ENCODE assay signal across 23 cellular contexts in genomic region chr18:717003-717402, GRCh38. TPM values are rescaled to one million over a fixed set of nuclear protein-coding genes. Genes with fewer than 3 reads are reported as not detected.
DNase-seq lines count a peak whose midpoint lies in the region; ATAC-seq, FAIRE-seq and TF ChIP-seq lines count a peak whose summit lies in the region.
"Had no signal": no experiment of that assay in that cellular context is flagged by ENCODE, and none has a peak within 500 bp of the region (broad histone marks: within the 10 kb centered on the region; RNA-seq: fewer than 3 reads in every experiment).

No MANE protein-coding gene starts in this region.

- ATAC-seq in natural killer cell = no peak
- no peak for ATAC-seq in natural killer cell treated with Interleukin-12 subunit alpha and Interleukin-12 subunit beta and Interleukin-15 and Interleukin-18, amount 100 ng/mL, for 72 hours
- ATAC-seq in K562 = no peak
- no peak for ATAC-seq in stimulated activated effector memory CD8-positive, alpha-beta T cell treated with anti-CD3 and anti-CD28 coated beads, Interleukin-12 subunit alpha, Interleukin-12 subunit beta, amount 100 ng/mL, for 72 hours
- ATAC-seq in psoas muscle = no peak
- ATAC-seq: PC-3 had no signal

- H3K79me2 ChIP-seq in K562 (ENCODE audit: control insufficient read depth, insufficient read depth, low read length) = peaks cover 1% of the 10 kb centered on the region; the same call in 2 of the 3 replicates

- no peaks in the 10 kb centered on the region for H4K20me1 ChIP-seq in K562 (replicated peaks; ENCODE audit: control insufficient read depth, insufficient read depth, low read length)

- no peak overlapping the region for H2AFZ ChIP-seq in K562 (ENCODE audit: low read depth, low read length)
- H2AFZ ChIP-seq: GM23248 had no signal

- in situ Hi-C loops in K562 (cut with MboI) = no loop called here

- H3K4me1 Mint-ChIP-seq in activated CD4-positive, alpha-beta memory T cell treated with anti-CD3 and anti-CD28 coated beads, Interleukin-2, amount 10 ng/mL, durations not matched to agents 7 days and 5 days = peaks cover 30% of the 10 kb centered on the region
- peaks cover 28% of the 10 kb centered on the region for H3K4me1 Mint-ChIP-seq in activated CD4-positive, alpha-beta memory T cell treated with anti-CD3 and anti-CD28 coated beads for 36 hours (ENCODE audit: low read depth)
- peaks cover 5 to 7% of the 10 kb centered on the region in 2 donors for H3K4me1 Mint-ChIP-seq in natural killer cell
- peaks cover 17 to 24% of the 10 kb centered on the region in 2 donors for H3K4me1 Mint-ChIP-seq in natural killer cell treated with Interleukin-12 subunit alpha and Interleukin-12 subunit beta and Interleukin-15 and Interleukin-18, amount 100 ng/mL, for 72 hours (ENCODE audit: low read depth in 2 of 2)
- peaks cover 30% of the 10 kb centered on the region for H3K4me1 Mint-ChIP-seq in stimulated activated effector memory CD8-positive, alpha-beta T cell treated with anti-CD3 and anti-CD28 coated beads, Interleukin-12 subunit alpha, Interleukin-12 subunit beta, amount 100 ng/mL, for 72 hours

- no peak for FAIRE-seq in K562 (lab: Jason Lieb, UNC)

- TF ChIP-seq RAD21 in K562 (CRISPR knock-in tag; conservative IDR thresholded peaks at IDR 0.05 in 1 of 2, IDR thresholded peaks at IDR 0.05 in 1 of 2) = no peak

- no peaks in the 10 kb centered on the region for H3K9me3 Mint-ChIP-seq in activated CD4-positive, alpha-beta memory T cell treated with anti-CD3 and anti-CD28 coated beads, Interleukin-2, amount 10 ng/mL, durations not matched to agents 7 days and 5 days
- H3K9me3 Mint-ChIP-seq in activated CD4-positive, alpha-beta memory T cell treated with anti-CD3 and anti-CD28 coated beads for 36 hours = no peaks in the 10 kb centered on the region
- no peaks in the 10 kb centered on the region for H3K9me3 Mint-ChIP-seq in natural killer cell
- H3K9me3 Mint-ChIP-seq in natural killer cell treated with Interleukin-12 subunit alpha and Interleukin-12 subunit beta and Interleukin-15 and Interleukin-18, amount 100 ng/mL, for 72 hours = no peaks in the 10 kb centered on the region
- H3K9me3 Mint-ChIP-seq in stimulated activated effector memory CD8-positive, alpha-beta T cell treated with anti-CD3 and anti-CD28 coated beads, Interleukin-12 subunit alpha, Interleukin-12 subunit beta, amount 100 ng/mL, for 72 hours = no peaks in the 10 kb centered on the region

- H3K9me3 ChIP-seq in K562 (replicated peaks; ENCODE audit: control insufficient read depth, insufficient read depth, low read depth, low read length) (no peaks in the 10 kb centered on the region), psoas muscle (no peaks in the 10 kb centered on the region)

- no peak for TF ChIP-seq EP300 in K562 (IDR thresholded peaks at IDR 0.05; ENCODE audit: low read length)

- H3K27ac ChIP-seq in K562 (ENCODE audit: extremely low read depth, low read depth, low read length) (no peak overlapping the region), psoas muscle (no peak overlapping the region)
- H3K27ac ChIP-seq: 22Rv1, GM23248 had no signal

- H3K27me3 ChIP-seq in K562 (ENCODE audit: control insufficient read depth in 2 of 2, insufficient read depth in 2 of 2, low read length in 2 of 2) = no peaks in the 10 kb centered on the region
- H3K27me3 ChIP-seq in psoas muscle (ENCODE audit: insufficient read depth in 3 of 3, low read length in 2 of 3) = no peaks in the 10 kb centered on the region

- peaks cover 0 to 8% of the 10 kb centered on the region in 2 experiments; a peak in 2 of 5 replicates for H3K4me1 ChIP-seq in K562 (replicated peaks in 1 of 2; ENCODE audit: control insufficient read depth in 2 of 2, insufficient read depth in 2 of 2, low read length in 2 of 2)
- no peaks in the 10 kb centered on the region for H3K4me1 ChIP-seq in psoas muscle

- H3K36me3 ChIP-seq in K562 (ENCODE audit: control insufficient read depth, insufficient read depth, low read length) = peaks cover 11% of the 10 kb centered on the region; the same call in 1 of the 3 replicates
- H3K36me3 ChIP-seq in psoas muscle (ENCODE audit: insufficient read depth in 1 of 2, low read depth in 1 of 2) = no peaks in the 10 kb centered on the region

- CTCF ChIA-PET in activated CD4-positive, alpha-beta memory T cell treated with anti-CD3 and anti-CD28 coated beads, Interleukin-2, amount 10 ng/mL, durations not matched to agents 7 days and 5 days (lab: Charles Lee) = interaction anchor here (1.0 to 1.3 kb wide), 3 partner anchors 93 to 122 kb away, joined by 3 to 7 read pairs (median 3); no protein-coding TSS in a partner anchor
- CTCF ChIA-PET in activated CD4-positive, alpha-beta memory T cell treated with anti-CD3 and anti-CD28 coated beads for 36 hours (lab: Charles Lee) = interaction anchor here (0.6 to 4.4 kb wide), 4 partner anchors 94 to 122 kb away, joined by 3 to 25 read pairs (median 10); no protein-coding TSS in a partner anchor
- CTCF ChIA-PET in K562 (lab: Yijun Ruan, JAX; ENCODE audit: low intra/inter-chr PET ratio) = no interaction called here

- no peaks in the 10 kb centered on the region for H3K27me3 Mint-ChIP-seq in activated CD4-positive, alpha-beta memory T cell treated with anti-CD3 and anti-CD28 coated beads, Interleukin-2, amount 10 ng/mL, durations not matched to agents 7 days and 5 days
- H3K27me3 Mint-ChIP-seq in activated CD4-positive, alpha-beta memory T cell treated with anti-CD3 and anti-CD28 coated beads for 36 hours = no peaks in the 10 kb centered on the region
- no peaks in the 10 kb centered on the region for H3K27me3 Mint-ChIP-seq in natural killer cell (ENCODE audit: low read depth in 2 of 2)
- no peaks in the 10 kb centered on the region for H3K27me3 Mint-ChIP-seq in natural killer cell treated with Interleukin-12 subunit alpha and Interleukin-12 subunit beta and Interleukin-15 and Interleukin-18, amount 100 ng/mL, for 72 hours

- intact Hi-C loops in activated CD4-positive, alpha-beta memory T cell treated with anti-CD3 and anti-CD28 coated beads for 36 hours (cut with micrococcal nuclease) = loop anchor here (10.0 kb wide), 2 partner anchors 92 to 122 kb away; partner anchors contain the start of gene CLUL1
- intact Hi-C loops in natural killer cell (cut with micrococcal nuclease) = no loop called here
- intact Hi-C loops in K562 (cut with micrococcal nuclease) = no loop called here
- intact Hi-C loops in psoas muscle (cut with DNase I) = no loop called here

- no peak overlapping the region for H3K9ac ChIP-seq in K562 (ENCODE audit: insufficient read depth in 1 of 2, low read depth in 2 of 2, low read length in 2 of 2)
- H3K9ac ChIP-seq: GM23248 had no signal

- no TSS peak for BruUV-seq in K562 (replicated peaks; lab: Mats Ljungman, UMichigan)

- H3K36me3 Mint-ChIP-seq in activated CD4-positive, alpha-beta memory T cell treated with anti-CD3 and anti-CD28 coated beads, Interleukin-2, amount 10 ng/mL, durations not matched to agents 7 days and 5 days (ENCODE audit: low read depth) = peaks cover 1% of the 10 kb centered on the region
- peaks cover 1% of the 10 kb centered on the region for H3K36me3 Mint-ChIP-seq in activated CD4-positive, alpha-beta memory T cell treated with anti-CD3 and anti-CD28 coated beads for 36 hours
- no peaks in the 10 kb centered on the region for H3K36me3 Mint-ChIP-seq in natural killer cell
- no peaks in the 10 kb centered on the region for H3K36me3 Mint-ChIP-seq in natural killer cell treated with Interleukin-12 subunit alpha and Interleukin-12 subunit beta and Interleukin-15 and Interleukin-18, amount 100 ng/mL, for 72 hours
- peaks cover 50% of the 10 kb centered on the region for H3K36me3 Mint-ChIP-seq in stimulated activated effector memory CD8-positive, alpha-beta T cell treated with anti-CD3 and anti-CD28 coated beads, Interleukin-12 subunit alpha, Interleukin-12 subunit beta, amount 100 ng/mL, for 72 hours

- H3K9me1 ChIP-seq in K562 (ENCODE audit: control insufficient read depth, insufficient read depth, low read length) = no peaks in the 10 kb centered on the region

- no peak overlapping the region for H3K4me3 ChIP-seq in K562
- no peak overlapping the region for H3K4me3 ChIP-seq in psoas muscle
- H3K4me3 ChIP-seq: GM23248 had no signal

- H3K4me2 ChIP-seq in K562 (ENCODE audit: insufficient read depth, low read length) = no peak overlapping the region

- WGBS in K562 (ENCODE audit: insufficient coverage, low coverage, missing lambda C conversion rate) = 70% methylated on average over 4 of the region's 4 CpGs
- 80 to 84% (median 81%) methylated on average over 4 of the region's 4 CpGs for WGBS in psoas muscle, 3 donors

- POLR2A ChIA-PET in activated CD4-positive, alpha-beta memory T cell treated with anti-CD3 and anti-CD28 coated beads, Interleukin-2, amount 10 ng/mL, durations not matched to agents 7 days and 5 days (lab: Charles Lee) = interaction anchor here (2.1 kb wide), 1 partner anchor 97 kb away, joined by 8 read pairs; no protein-coding TSS in a partner anchor
- POLR2A ChIA-PET in activated CD4-positive, alpha-beta memory T cell treated with anti-CD3 and anti-CD28 coated beads for 36 hours (lab: Charles Lee) = no interaction called here
- POLR2A ChIA-PET in K562 (lab: Yijun Ruan, JAX) = interaction anchor here (0.8 to 1.1 kb wide), 3 partner anchors 10 to 14 kb away, joined by 3 to 4 read pairs (median 3); no protein-coding TSS in a partner anchor

- TF ChIP-seq CTCF in natural killer cell (IDR thresholded peaks at IDR 0.05) (no peak), K562 (IDR thresholded peaks at IDR 0.05 in 2 of 3, conservative IDR thresholded peaks at IDR 0.05 in 1 of 3; ENCODE audit: insufficient read depth in 2 of 3, low read depth in 1 of 3, low read length in 3 of 3) (no peak), psoas muscle (IDR thresholded peaks at IDR 0.05) (no peak)

- DNase-seq in activated CD4-positive, alpha-beta memory T cell treated with anti-CD3 and anti-CD28 coated beads, Interleukin-2, amount 10 ng/mL, durations not matched to agents 7 days and 5 days = no peak
- no peak for DNase-seq in activated CD4-positive, alpha-beta memory T cell treated with anti-CD3 and anti-CD28 coated beads for 36 hours
- no peak for DNase-seq in natural killer cell
- no peak for DNase-seq in natural killer cell treated with Interleukin-12 subunit alpha and Interleukin-12 subunit beta and Interleukin-15 and Interleukin-18, amount 100 ng/mL, for 72 hours (ENCODE audit: low spot score)
- no peak for DNase-seq in K562 (ENCODE audit: extremely low read depth in 1 of 4, low spot score in 3 of 4)
- no peak for DNase-seq in stimulated activated effector memory CD8-positive, alpha-beta T cell treated with anti-CD3 and anti-CD28 coated beads, Interleukin-12 subunit alpha, Interleukin-12 subunit beta, amount 100 ng/mL, for 72 hours (ENCODE audit: low spot score in 2 of 2)
- no peak for DNase-seq in psoas muscle
- no peak for DNase-seq in medulla oblongata (ENCODE audit: extremely low spot score)
- DNase-seq: ACHN, DMS153, DND-41, GM23248, H7, KBM-7, MV-4-11, NCI-H1105, NCI-H146, NCI-H1930, NCI-H2107, NCI-H524, NCI-H774, PC-3 had no signal

- H3K27ac Mint-ChIP-seq in activated CD4-positive, alpha-beta memory T cell treated with anti-CD3 and anti-CD28 coated beads, Interleukin-2, amount 10 ng/mL, durations not matched to agents 7 days and 5 days = peak overlapping the region; percentile 2
- H3K27ac Mint-ChIP-seq in activated CD4-positive, alpha-beta memory T cell treated with anti-CD3 and anti-CD28 coated beads for 36 hours = no peak overlapping the region
- H3K27ac Mint-ChIP-seq in natural killer cell = peak overlapping the region; percentile 16 to 32
- peak overlapping the region in 1 of 2 donors; percentile 94 for H3K27ac Mint-ChIP-seq in natural killer cell treated with Interleukin-12 subunit alpha and Interleukin-12 subunit beta and Interleukin-15 and Interleukin-18, amount 100 ng/mL, for 72 hours
- peak overlapping the region; percentile 87 for H3K27ac Mint-ChIP-seq in stimulated activated effector memory CD8-positive, alpha-beta T cell treated with anti-CD3 and anti-CD28 coated beads, Interleukin-12 subunit alpha, Interleukin-12 subunit beta, amount 100 ng/mL, for 72 hours

- H3K4me3 Mint-ChIP-seq in activated CD4-positive, alpha-beta memory T cell treated with anti-CD3 and anti-CD28 coated beads, Interleukin-2, amount 10 ng/mL, durations not matched to agents 7 days and 5 days = no peak overlapping the region
- H3K4me3 Mint-ChIP-seq in activated CD4-positive, alpha-beta memory T cell treated with anti-CD3 and anti-CD28 coated beads for 36 hours = no peak overlapping the region
- H3K4me3 Mint-ChIP-seq in natural killer cell = no peak overlapping the region
- H3K4me3 Mint-ChIP-seq in natural killer cell treated with Interleukin-12 subunit alpha and Interleukin-12 subunit beta and Interleukin-15 and Interleukin-18, amount 100 ng/mL, for 72 hours = no peak overlapping the region
- H3K4me3 Mint-ChIP-seq in stimulated activated effector memory CD8-positive, alpha-beta T cell treated with anti-CD3 and anti-CD28 coated beads, Interleukin-12 subunit alpha, Interleukin-12 subunit beta, amount 100 ng/mL, for 72 hours = no peak overlapping the region

- TF ChIP-seq POLR2A in K562 (conservative IDR thresholded peaks at IDR 0.05) = no peak; the same call in 1 of the 2 replicates

RNA-seq across cellular contexts. Expression of gene ENOSF1, which starts 4.6 kb away (rescaled TPM):
- total RNA-seq in activated CD4-positive, alpha-beta memory T cell treated with anti-CD3 and anti-CD28 coated beads, Interleukin-2, amount 10 ng/mL, durations not matched to agents 7 days and 5 days = 10 to 100 TPM; 65.3 to 67.1 TPM
- total RNA-seq in activated CD4-positive, alpha-beta memory T cell treated with anti-CD3 and anti-CD28 coated beads for 36 hours = 10 to 100 TPM; 59.1 to 61.2 TPM
- total RNA-seq in natural killer cell (10 to 100 TPM; 36.3 to 51.5 (median 39.8) TPM), K562 (2014; rRNA removed) (36.0 and 42.2 TPM in 2 replicates), K562 (2014; rRNA removed; fragmentation: Illumina TruSeq; extraction: Trizol) (48.0 and 49.8 TPM in 2 replicates), K562 (2015; rRNA removed; fragmentation: Illumina TruSeq; extraction: Trizol) (40.5 and 44.5 TPM in 2 replicates), K562 (2021) (60.0 and 66.4 TPM in 2 replicates), psoas muscle (10 to 100 TPM in 3 of 4 donors, 1 to 10 TPM in 1; 5.2 to 27.2 (median 10.3) TPM)
- 100 to 1,000 TPM in 1 of 2 donors, 10 to 100 TPM in 1; 48.7 to 187 TPM for total RNA-seq in natural killer cell treated with Interleukin-12 subunit alpha and Interleukin-12 subunit beta and Interleukin-15 and Interleukin-18, amount 100 ng/mL, for 72 hours
- total RNA-seq in K562 (2011; cell fraction: chromatin; rRNA removed; ENCODE audit: low replicate concordance) = 450 and 471 TPM in 2 replicates
- total RNA-seq in K562 (2011; cell fraction: nucleolus; rRNA removed) = 248 and 273 TPM in 2 replicates
- total RNA-seq in K562 (2011; cell fraction: nucleoplasm; rRNA removed) = 343 and 442 TPM in 2 replicates
- polyA plus RNA-seq in K562 (2011; rRNA removed) (46.5 and 50.9 TPM in 2 replicates), K562 (2014; fragmentation: Illumina TruSeq; extraction: Trizol) (49.4 and 57.3 TPM in 2 replicates), K562 (2014; fragmentation: Nextera tagmentation; extraction: Ambion mirVana) (10 to 100 TPM; 15.5 to 20.0 TPM), K562 (2014; rRNA removed) (54.0 and 60.1 TPM in 2 replicates), psoas muscle (1 to 10 TPM; 5.1 to 6.1 (median 5.1) TPM)
- 18.7 and 22.2 TPM in 2 replicates for polyA plus RNA-seq in K562 (2011; cell fraction: cytosol; rRNA removed)
- polyA plus RNA-seq in K562 (2011; cell fraction: nucleus; rRNA removed) = 202 and 262 TPM in 2 replicates
- 37.6 and 66.2 TPM in 2 replicates for polyA plus RNA-seq in K562 (2012)
- polyA minus RNA-seq in K562 (2011; rRNA and poly(A)+ RNA removed) = 74.8 and 77.4 TPM in 2 replicates
- polyA minus RNA-seq in K562 (2011; cell fraction: cytosol; rRNA and poly(A)+ RNA removed) = 26.4 and 36.0 TPM in 2 replicates
- polyA minus RNA-seq in K562 (2011; cell fraction: nucleus; rRNA and poly(A)+ RNA removed) = 100 and 101 TPM in 2 replicates

RNA-seq across cellular contexts. Expression of gene TYMS, which starts 59.5 kb away (rescaled TPM):
- total RNA-seq in activated CD4-positive, alpha-beta memory T cell treated with anti-CD3 and anti-CD28 coated beads, Interleukin-2, amount 10 ng/mL, durations not matched to agents 7 days and 5 days = 100 to 1,000 TPM; 279 to 288 TPM
- 100 to 1,000 TPM; 281 to 287 TPM for total RNA-seq in activated CD4-positive, alpha-beta memory T cell treated with anti-CD3 and anti-CD28 coated beads for 36 hours
- total RNA-seq in natural killer cell = 10 to 100 TPM in 1 of 3 donors, 1 to 10 TPM in 2; 5.8 to 13.6 (median 7.8) TPM
- 100 to 1,000 TPM; 180 to 276 TPM for total RNA-seq in natural killer cell treated with Interleukin-12 subunit alpha and Interleukin-12 subunit beta and Interleukin-15 and Interleukin-18, amount 100 ng/mL, for 72 hours
- 56.4 and 67.1 TPM in 2 replicates for total RNA-seq in K562 (2011; cell fraction: chromatin; rRNA removed; ENCODE audit: low replicate concordance)
- total RNA-seq in K562 (2011; cell fraction: nucleolus; rRNA removed) = 67.0 and 72.2 TPM in 2 replicates
- 71.0 and 81.6 TPM in 2 replicates for total RNA-seq in K562 (2011; cell fraction: nucleoplasm; rRNA removed)
- total RNA-seq in K562 (2014; rRNA removed) = 137 and 138 TPM in 2 replicates
- 69.1 and 72.4 TPM in 2 replicates for total RNA-seq in K562 (2014; rRNA removed; fragmentation: Illumina TruSeq; extraction: Trizol)
- total RNA-seq in K562 (2015; rRNA removed; fragmentation: Illumina TruSeq; extraction: Trizol) = 83.4 and 88.8 TPM in 2 replicates
- 292 and 305 TPM in 2 replicates for total RNA-seq in K562 (2021)
- polyA plus RNA-seq in K562 (2011; rRNA removed) = 276 and 390 TPM in 2 replicates
- 377 and 398 TPM in 2 replicates for polyA plus RNA-seq in K562 (2011; cell fraction: cytosol; rRNA removed)
- 188 and 221 TPM in 2 replicates for polyA plus RNA-seq in K562 (2011; cell fraction: nucleus; rRNA removed)
- polyA plus RNA-seq in K562 (2012) = 259 and 356 TPM in 2 replicates
- 381 and 409 TPM in 2 replicates for polyA plus RNA-seq in K562 (2014; fragmentation: Illumina TruSeq; extraction: Trizol)
- 100 to 1,000 TPM; 168 to 175 TPM for polyA plus RNA-seq in K562 (2014; fragmentation: Nextera tagmentation; extraction: Ambion mirVana)
- 302 and 311 TPM in 2 replicates for polyA plus RNA-seq in K562 (2014; rRNA removed)
- 346 and 403 TPM in 2 replicates for polyA minus RNA-seq in K562 (2011; rRNA and poly(A)+ RNA removed)
- polyA minus RNA-seq in K562 (2011; cell fraction: cytosol; rRNA and poly(A)+ RNA removed) = 213 and 291 TPM in 2 replicates
- polyA minus RNA-seq in K562 (2011; cell fraction: nucleus; rRNA and poly(A)+ RNA removed) = 40.8 and 82.9 TPM in 2 replicates
- under 1 TPM in 3 of 4 donors, not detected in 1; 0.26 to 0.65 (median 0.32) TPM for total RNA-seq in psoas muscle
- polyA plus RNA-seq in psoas muscle = under 1 TPM; 0.25 to 0.49 (median 0.31) TPM
